17 cellular contexts compared by ENCODE assay signal in the genomic region with DNA sequence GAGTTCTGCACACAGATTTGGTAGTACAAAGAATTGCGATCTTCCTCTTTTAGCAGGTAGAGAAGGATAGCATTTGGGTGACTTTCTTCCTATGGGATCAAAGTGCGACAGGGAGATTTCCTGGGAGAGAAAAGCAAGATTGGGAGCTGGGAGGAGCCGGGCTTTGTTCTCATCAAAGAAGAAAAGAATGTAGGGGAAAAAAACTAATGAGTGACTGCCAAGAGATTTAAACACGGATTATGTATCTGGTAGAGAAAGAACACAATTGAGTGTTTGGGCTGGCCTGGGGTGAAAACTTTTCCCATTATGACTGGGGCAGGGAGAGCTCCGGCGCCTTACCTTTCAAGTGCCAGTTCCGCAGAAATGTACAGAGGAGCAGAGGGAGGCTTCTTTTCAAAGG.
DNase-seq lines count a peak whose midpoint lies in the region; ATAC-seq and TF ChIP-seq lines count a peak whose summit lies in the region.
"Had no signal": no experiment of that assay in that cellular context is flagged by ENCODE, and none has a peak within 500 bp of the region (broad histone marks: within the 10 kb centered on the region; RNA-seq: fewer than 3 reads in every experiment).

No MANE protein-coding gene starts in this region.

- no peaks in the 10 kb centered on the region for H3K9me3 Mint-ChIP-seq in endothelial cell (ENCODE audit: unreplicated experiment)
- H3K9me3 Mint-ChIP-seq: activated CD4-positive, alpha-beta T cell treated with anti-CD3 and anti-CD28 coated beads, Interleukin-2, amount 10 ng/mL, durations not matched to agents 7 days and 5 days had no signal

- no peaks in the 10 kb centered on the region; the same call in 1 of the 2 replicates for H3K9me3 ChIP-seq in DOHH2 (ENCODE audit: control insufficient read depth, insufficient read depth, low read length)
- no peaks in the 10 kb centered on the region for H3K9me3 ChIP-seq in NT2/D1 (ENCODE audit: insufficient read depth, low read length)
- H3K9me3 ChIP-seq in osteoblast (ENCODE audit: low read depth, low read length) = no peaks in the 10 kb centered on the region

- H3K4me3 Mint-ChIP-seq in endothelial cell (ENCODE audit: unreplicated experiment) = peak overlapping the region; percentile 6
- H3K4me3 Mint-ChIP-seq: activated CD4-positive, alpha-beta T cell treated with anti-CD3 and anti-CD28 coated beads, Interleukin-2, amount 10 ng/mL, durations not matched to agents 7 days and 5 days; stimulated activated naive CD8-positive, alpha-beta T cell treated with anti-CD3 and anti-CD28 coated beads, Interleukin-15, amount 100 ng/mL, for 72 hours had no signal

- H3K9me2 ChIP-seq in DOHH2 (replicated peaks; ENCODE audit: control insufficient read depth, low read length) = no peaks in the 10 kb centered on the region

- no peaks in the 10 kb centered on the region; the same call in 1 of the 2 replicates for H3K36me3 ChIP-seq in DOHH2 (ENCODE audit: control insufficient read depth, low read length)
- H3K36me3 ChIP-seq in NT2/D1 (ENCODE audit: insufficient read depth, insufficient read length, low read length) = no peaks in the 10 kb centered on the region
- H3K36me3 ChIP-seq in osteoblast (ENCODE audit: insufficient read depth, low read length) = no peaks in the 10 kb centered on the region

- H3K27ac Mint-ChIP-seq in endothelial cell (ENCODE audit: unreplicated experiment) = peak overlapping the region; percentile 14
- H3K27ac Mint-ChIP-seq: activated CD4-positive, alpha-beta T cell treated with anti-CD3 and anti-CD28 coated beads, Interleukin-2, amount 10 ng/mL, durations not matched to agents 7 days and 5 days had no signal

- H3K4me2 ChIP-seq in DOHH2 (ENCODE audit: low read length) (0 out of 2 replicates have a peak overlapping the region, but pooled peaks have one; percentile 1), osteoblast (ENCODE audit: insufficient read depth, low read length) (no peak overlapping the region)

- peaks cover 16% of the 10 kb centered on the region for H3F3A ChIP-seq in DOHH2 (ENCODE audit: control insufficient read depth, insufficient read depth)

- H3K9ac ChIP-seq in NT2/D1 (ENCODE audit: insufficient read length, low read depth) = peak overlapping the region; percentile 6
- H3K9ac ChIP-seq: parathyroid adenoma had no signal

- no peak overlapping the region for H3K27ac ChIP-seq in DOHH2 (ENCODE audit: low read depth, low read length)
- no peak overlapping the region for H3K27ac ChIP-seq in osteoblast (ENCODE audit: low read depth, low read length)
- H3K27ac ChIP-seq: parathyroid adenoma had no signal

- H3K4me3 ChIP-seq in DOHH2 (ENCODE audit: low read length) (no peak overlapping the region), NT2/D1 (ENCODE audit: insufficient read length, low read depth) (no peak overlapping the region), osteoblast (ENCODE audit: insufficient read depth, low read length) (no peak overlapping the region)

- H3K79me2 ChIP-seq in DOHH2 (ENCODE audit: control insufficient read depth, low read length) = peaks cover 10% of the 10 kb centered on the region
- no peaks in the 10 kb centered on the region for H3K79me2 ChIP-seq in osteoblast (ENCODE audit: insufficient read depth, low read length)

- DNase-seq in NT2/D1 (ENCODE audit: low read depth, low spot score) = no peak
- DNase-seq in endothelial cell (ENCODE audit: low spot score) = no peak
- DNase-seq in osteoblast (ENCODE audit: insufficient read length, low spot score, missing footprints) = peak; percentile 11
- no peak for DNase-seq in NCI-H1105 treated with DMSO at 0.1 percent for 48 hours (lab: John Stamatoyannopoulos, UW)
- DNase-seq in NCI-H524 (lab: John Stamatoyannopoulos, UW) = no peak
- no peak for DNase-seq in activated CD4-positive, alpha-beta T cell treated with anti-CD3 and anti-CD28 coated beads for 4 hours
- DNase-seq: activated CD4-positive, alpha-beta T cell treated with anti-CD3 and anti-CD28 coated beads, Interleukin-2, amount 10 ng/mL, durations not matched to agents 7 days and 5 days; activated T-cell treated with anti-CD3 and anti-CD28 coated beads, Interleukin-2, amount 50 U/mL, for 1 hour; head of caudate nucleus; NCI-H1694; NCI-H510A; PC-3; stimulated activated CD4-positive, alpha-beta T cell treated with anti-CD3 and anti-CD28 coated beads, Interleukin-12 subunit alpha, Interleukin-12 subunit beta, amount 100 ng/mL, for 4 hours; stimulated activated naive CD8-positive, alpha-beta T cell treated with anti-CD3 and anti-CD28 coated beads, Interleukin-15, amount 100 ng/mL, for 72 hours had no signal

- no peak overlapping the region for H2AFZ ChIP-seq in osteoblast (ENCODE audit: low read length)
- H2AFZ ChIP-seq: parathyroid adenoma had no signal

- H3K4me1 Mint-ChIP-seq in endothelial cell (ENCODE audit: unreplicated experiment) = peaks cover 59% of the 10 kb centered on the region

- peaks cover 10% of the 10 kb centered on the region for H3K27me3 Mint-ChIP-seq in endothelial cell (ENCODE audit: unreplicated experiment)
- H3K27me3 Mint-ChIP-seq: activated CD4-positive, alpha-beta T cell treated with anti-CD3 and anti-CD28 coated beads, Interleukin-2, amount 10 ng/mL, durations not matched to agents 7 days and 5 days; stimulated activated naive CD8-positive, alpha-beta T cell treated with anti-CD3 and anti-CD28 coated beads, Interleukin-15, amount 100 ng/mL, for 72 hours had no signal

- H4K20me1 ChIP-seq in DOHH2 (ENCODE audit: control insufficient read depth, insufficient read depth, low read depth, low read length) (no peaks in the 10 kb centered on the region), osteoblast (ENCODE audit: insufficient read depth, low read length) (no peaks in the 10 kb centered on the region)

- TF ChIP-seq CTCF in DOHH2 (IDR thresholded peaks at IDR 0.05; ENCODE audit: low read depth, low read length, poor library complexity, severe bottlenecking) (no peak), endothelial cell (IDR thresholded peaks at IDR 0.05; ENCODE audit: unreplicated experiment) (no peak), osteoblast (IDR thresholded peaks at IDR 0.05; ENCODE audit: extremely low read depth, low read depth, low read length) (no peak)

- peaks cover 20% of the 10 kb centered on the region for H3K36me3 Mint-ChIP-seq in endothelial cell (ENCODE audit: low read depth, unreplicated experiment)

- no peak for ATAC-seq in HG03097 (IDR thresholded peaks at IDR 0.05; ENCODE audit: low FRiP score, unreplicated experiment)
- ATAC-seq: PC-3; stimulated activated naive CD8-positive, alpha-beta T cell treated with anti-CD3 and anti-CD28 coated beads, Interleukin-15, amount 100 ng/mL, for 72 hours had no signal

- H3K27me3 ChIP-seq in DOHH2 (ENCODE audit: control insufficient read depth, low read length) (no peaks in the 10 kb centered on the region), NT2/D1 (ENCODE audit: insufficient read depth, insufficient read length) (no peaks in the 10 kb centered on the region), osteoblast (ENCODE audit: insufficient read depth, low read length) (no peaks in the 10 kb centered on the region)

- H3K4me1 ChIP-seq in DOHH2 (ENCODE audit: control insufficient read depth, low read length) = peaks cover 93% of the 10 kb centered on the region
- H3K4me1 ChIP-seq in NT2/D1 (ENCODE audit: insufficient read depth, insufficient read length) = peaks cover 2% of the 10 kb centered on the region
- peaks cover 9% of the 10 kb centered on the region for H3K4me1 ChIP-seq in osteoblast (ENCODE audit: insufficient read depth, low read length)
